13 cellular contexts compared by ENCODE assay signal in the genomic region with DNA sequence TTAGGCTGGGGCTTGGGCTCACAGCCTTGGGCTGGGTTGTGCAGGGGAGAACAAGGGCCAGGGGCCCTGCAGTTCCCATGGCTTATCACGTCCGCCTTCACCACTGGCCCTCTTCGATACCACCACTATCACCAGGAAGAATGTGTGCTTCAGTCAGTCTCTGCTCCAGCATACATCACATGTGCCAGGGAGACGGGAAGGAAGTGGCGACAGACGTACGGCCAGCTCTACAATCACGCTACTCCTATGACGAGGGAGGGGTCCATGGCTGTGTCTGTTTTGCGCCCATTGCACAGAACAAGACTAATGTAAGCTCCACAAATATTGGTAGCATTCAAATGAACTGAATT.
A peak's percentile ranks its signal among the peaks of the same experiment; 100 is the strongest.
DNase-seq lines count a peak whose midpoint lies in the region; ATAC-seq and TF ChIP-seq lines count a peak whose summit lies in the region.
"Had no signal": no experiment of that assay in that cellular context is flagged by ENCODE, and none has a peak within 500 bp of the region (broad histone marks: within the 10 kb centered on the region; RNA-seq: fewer than 3 reads in every experiment).

No MANE protein-coding gene starts in this region.

- CTCF ChIA-PET in activated CD8-positive, alpha-beta T cell treated with anti-CD3 and anti-CD28 coated beads, Interleukin-2, amount 10 ng/mL, durations not matched to agents 7 days and 5 days (lab: Charles Lee), result no interaction called here

- DNase-seq in HUDEP-2 (lab: John Stamatoyannopoulos, UW; ENCODE audit: unreplicated experiment in 76 of 76), result peak in 51 of 76 experiments; percentile 18 to 77 (median 54)
- DNase-seq in body of pancreas, result peak in 1 of 4 donors; percentile 17
- DNase-seq in lower lobe of right lung, result no peak
- no peak for DNase-seq in NCI-H345 (lab: John Stamatoyannopoulos, UW)
- DNase-seq in COLO829 (ENCODE audit: low spot score), result no peak
- DNase-seq in activated CD8-positive, alpha-beta T cell treated with anti-CD3 and anti-CD28 coated beads, Interleukin-2, amount 10 ng/mL, durations not matched to agents 7 days and 5 days, result no peak
- DNase-seq: activated CD4-positive, alpha-beta T cell treated with anti-CD3 and anti-CD28 coated beads for 1 hour; activated naive CD4-positive, alpha-beta T cell; GOT3; MV-4-11; retina; stimulated activated CD8-positive, alpha-beta memory T cell treated with anti-CD3 and anti-CD28 coated beads, Interleukin-4, amount 100 ng/mL, for 48 hours had no signal

- WGBS in body of pancreas, 2 donors, result 60 to 78% methylated on average over 1 to 10 of the region's 10 CpGs

- H3K4me1 ChIP-seq in body of pancreas, result peaks cover 19% of the 10 kb centered on the region
- peaks cover 38% of the 10 kb centered on the region for H3K4me1 ChIP-seq in lower lobe of right lung
- peaks cover 9 to 48% (median 46%) of the 10 kb centered on the region in 5 donors for H3K4me1 ChIP-seq in subcutaneous abdominal adipose tissue (ENCODE audit: control insufficient read depth in 5 of 5, insufficient read depth in 5 of 5, low read length in 5 of 5)

- H3K27ac Mint-ChIP-seq in activated CD8-positive, alpha-beta T cell treated with anti-CD3 and anti-CD28 coated beads, Interleukin-2, amount 10 ng/mL, durations not matched to agents 7 days and 5 days, result no peak overlapping the region

- H3K9me3 Mint-ChIP-seq in activated CD8-positive, alpha-beta T cell treated with anti-CD3 and anti-CD28 coated beads, Interleukin-2, amount 10 ng/mL, durations not matched to agents 7 days and 5 days (ENCODE audit: insufficient read depth), result no peaks in the 10 kb centered on the region

- H3K4me1 Mint-ChIP-seq in activated CD8-positive, alpha-beta T cell treated with anti-CD3 and anti-CD28 coated beads, Interleukin-2, amount 10 ng/mL, durations not matched to agents 7 days and 5 days (ENCODE audit: low read depth), result no peaks in the 10 kb centered on the region

- ATAC-seq in body of pancreas (no peak), lower lobe of right lung (no peak)
- ATAC-seq in activated CD8-positive, alpha-beta T cell treated with anti-CD3 and anti-CD28 coated beads, Interleukin-2, amount 10 ng/mL, durations not matched to agents 7 days and 5 days, result no peak

- no peaks in the 10 kb centered on the region for H3K27me3 ChIP-seq in body of pancreas
- no peaks in the 10 kb centered on the region for H3K27me3 ChIP-seq in lower lobe of right lung (ENCODE audit: low read depth)
- no peaks in the 10 kb centered on the region for H3K27me3 ChIP-seq in subcutaneous abdominal adipose tissue (ENCODE audit: control insufficient read depth in 5 of 5, insufficient read depth in 4 of 5, low read length in 5 of 5)

- H3K27me3 Mint-ChIP-seq in activated CD8-positive, alpha-beta T cell treated with anti-CD3 and anti-CD28 coated beads, Interleukin-2, amount 10 ng/mL, durations not matched to agents 7 days and 5 days (ENCODE audit: low read depth), result no peaks in the 10 kb centered on the region

- intact Hi-C loops in body of pancreas (cut with DNase I), result no loop called here
- intact Hi-C loops in lower lobe of right lung (cut with DNase I), result no loop called here

- POLR2A ChIA-PET in activated CD8-positive, alpha-beta T cell treated with anti-CD3 and anti-CD28 coated beads, Interleukin-2, amount 10 ng/mL, durations not matched to agents 7 days and 5 days (lab: Charles Lee), result no interaction called here

- H3K27ac ChIP-seq in body of pancreas, result peak overlapping the region; percentile 50 to 86 (median 80)
- H3K27ac ChIP-seq in lower lobe of right lung, result peak overlapping the region; percentile 80
- peak overlapping the region; percentile 70 for H3K27ac ChIP-seq in subcutaneous abdominal adipose tissue (ENCODE audit: low read depth, low read length)

- no peak overlapping the region for H3K9ac ChIP-seq in subcutaneous abdominal adipose tissue (ENCODE audit: low read length in 5 of 5)

- H3K36me3 ChIP-seq in body of pancreas (replicated peaks in 1 of 2; ENCODE audit: insufficient read depth in 1 of 2, low read depth in 2 of 2) (no peaks in the 10 kb centered on the region), lower lobe of right lung (peaks cover 60% of the 10 kb centered on the region), subcutaneous abdominal adipose tissue (ENCODE audit: control insufficient read depth in 5 of 5, insufficient read depth in 5 of 5, low read length in 5 of 5) (peaks cover 0 to 59% (median 39%) of the 10 kb centered on the region in 5 donors)

- TF ChIP-seq CTCF in body of pancreas (IDR thresholded peaks at IDR 0.05) (no peak), lower lobe of right lung (IDR thresholded peaks at IDR 0.05) (no peak)

- no peaks in the 10 kb centered on the region for H3K36me3 Mint-ChIP-seq in activated CD8-positive, alpha-beta T cell treated with anti-CD3 and anti-CD28 coated beads, Interleukin-2, amount 10 ng/mL, durations not matched to agents 7 days and 5 days (ENCODE audit: low read depth)

- H3K4me3 Mint-ChIP-seq in activated CD8-positive, alpha-beta T cell treated with anti-CD3 and anti-CD28 coated beads, Interleukin-2, amount 10 ng/mL, durations not matched to agents 7 days and 5 days, result no peak overlapping the region

- TF ChIP-seq POLR2A in body of pancreas (IDR thresholded peaks at IDR 0.05), result no peak

- H3K4me3 ChIP-seq in body of pancreas (no peak overlapping the region), lower lobe of right lung (no peak overlapping the region), subcutaneous abdominal adipose tissue (ENCODE audit: low read depth in 1 of 5, low read length in 5 of 5) (no peak overlapping the region)

- H3K9me3 ChIP-seq in body of pancreas (no peaks in the 10 kb centered on the region), lower lobe of right lung (no peaks in the 10 kb centered on the region), subcutaneous abdominal adipose tissue (ENCODE audit: control insufficient read depth in 5 of 5, low read length in 5 of 5) (no peaks in the 10 kb centered on the region)

Comparison
In these comparisons a context has a peak if more than half of its experiments do, and no peak if none do; other contexts are left out.
1. DNase-seq: peak in HUDEP-2 (51 of 76); none in lower lobe of right lung (single experiment), NCI-H345 (single experiment), COLO829 (single experiment) and activated CD8-positive, alpha-beta T cell treated with anti-CD3 and anti-CD28 coated beads, Interleukin-2, amount 10 ng/mL, durations not matched to agents 7 days and 5 days (single experiment).
2. Peak in every context shown above with its lines, with median percentiles within 50 percentile points of each other: H3K27ac ChIP-seq.